9 cellular contexts compared by ENCODE assay signal in genomic region chr2:37414470-37414949, GRCh38.
DNase-seq lines count a peak whose midpoint lies in the region; ATAC-seq and TF ChIP-seq lines count a peak whose summit lies in the region.
"Had no signal": no experiment of that assay in that cellular context is flagged by ENCODE, and none has a peak within 500 bp of the region (broad histone marks: within the 10 kb centered on the region; RNA-seq: fewer than 3 reads in every experiment).

No MANE protein-coding gene starts in this region.

- H3K36me3 ChIP-seq in Loucy (ENCODE audit: insufficient read depth, low read length) = no peaks in the 10 kb centered on the region
- H3K36me3 ChIP-seq in endodermal cell (ENCODE audit: control insufficient read depth, insufficient read depth, low read length) = no peaks in the 10 kb centered on the region
- no peaks in the 10 kb centered on the region for H3K36me3 ChIP-seq in mesodermal cell (ENCODE audit: control insufficient read depth, insufficient read depth, low read length)
- H3K36me3 ChIP-seq: HAP-1 had no signal

- peak overlapping the region; percentile 67 for H2AFZ ChIP-seq in Loucy (ENCODE audit: low read length)

- no peaks in the 10 kb centered on the region for H3K79me2 ChIP-seq in Loucy (ENCODE audit: insufficient read depth, low read length)

- ATAC-seq in HG03045 (IDR thresholded peaks at IDR 0.05; ENCODE audit: unreplicated experiment) (no peak), GM18909 (IDR thresholded peaks at IDR 0.05; ENCODE audit: poor library complexity, unreplicated experiment) (no peak)

- H3K27ac ChIP-seq in endodermal cell (ENCODE audit: low read depth, low read length) (no peak overlapping the region), mesodermal cell (ENCODE audit: low read depth, low read length, severe bottlenecking) (peak overlapping the region; percentile 92)

- H3K4me2 ChIP-seq in Loucy (ENCODE audit: low read depth, low read length, poor library complexity, severe bottlenecking) = no peak overlapping the region

- WGBS in endodermal cell (ENCODE audit: insufficient coverage in 1 of 2, insufficient read length in 1 of 2), 2 experiments = 36 to 41% methylated on average over 8 of the region's 8 CpGs
- WGBS in mesodermal cell (ENCODE audit: insufficient coverage in 2 of 2), 2 experiments = 52% methylated on average over 7 of the region's 8 CpGs; no CpG with 5 or more reads in 1 of the 2 experiments

- H3K4me3 Mint-ChIP-seq in endodermal cell = no peak overlapping the region

- H3K36me3 Mint-ChIP-seq in endodermal cell (ENCODE audit: low read depth) = peaks cover 2% of the 10 kb centered on the region

- H3K4me1 ChIP-seq in Loucy (ENCODE audit: insufficient read depth, low read length, poor library complexity, severe bottlenecking) = peaks cover 16% of the 10 kb centered on the region
- peaks cover 4% of the 10 kb centered on the region for H3K4me1 ChIP-seq in endodermal cell (ENCODE audit: control insufficient read depth, insufficient read depth, low read length)
- H3K4me1 ChIP-seq in mesodermal cell (ENCODE audit: control insufficient read depth, insufficient read depth, low read length, poor library complexity, severe bottlenecking) = peaks cover 17% of the 10 kb centered on the region

- H3K27me3 ChIP-seq in Loucy (ENCODE audit: insufficient read depth, low read length, poor library complexity, severe bottlenecking) (no peaks in the 10 kb centered on the region), endodermal cell (ENCODE audit: control insufficient read depth, insufficient read depth, low read length, poor library complexity, severe bottlenecking) (no peaks in the 10 kb centered on the region)

- H3K9ac ChIP-seq in Loucy (ENCODE audit: low read depth, low read length, poor library complexity, severe bottlenecking) = no peak overlapping the region
- H3K9ac ChIP-seq in endodermal cell (ENCODE audit: extremely low read depth, low read length, poor library complexity, severe bottlenecking) = no peak overlapping the region

- H3K4me3 ChIP-seq in Loucy (ENCODE audit: low read length, poor library complexity, severe bottlenecking) = no peak overlapping the region
- H3K4me3 ChIP-seq in endodermal cell (ENCODE audit: low read length) = no peak overlapping the region
- no peak overlapping the region for H3K4me3 ChIP-seq in mesodermal cell (ENCODE audit: extremely low read depth, insufficient read depth, low read length, poor library complexity, severe bottlenecking)
- H3K4me3 ChIP-seq: HAP-1 had no signal

- H3K9me3 ChIP-seq in Loucy (ENCODE audit: insufficient read depth, low read depth, low read length) = no peaks in the 10 kb centered on the region
- H3K9me3 ChIP-seq in endodermal cell (ENCODE audit: control insufficient read depth, low read length) = peaks cover 19% of the 10 kb centered on the region
- H3K9me3 ChIP-seq in mesodermal cell (ENCODE audit: control insufficient read depth, low read length) = no peaks in the 10 kb centered on the region
- H3K9me3 ChIP-seq: HAP-1 had no signal

- peaks cover 7% of the 10 kb centered on the region for H3K9me3 Mint-ChIP-seq in endodermal cell

- H3K4me1 Mint-ChIP-seq in endodermal cell = peaks cover 30% of the 10 kb centered on the region

- no peaks in the 10 kb centered on the region for H4K20me1 ChIP-seq in Loucy (ENCODE audit: insufficient read depth, low read length, poor library complexity, severe bottlenecking)

- H3K27ac Mint-ChIP-seq in endodermal cell = peak overlapping the region; percentile 55

- no peaks in the 10 kb centered on the region for H3F3A ChIP-seq in Loucy (ENCODE audit: low read depth)

- TF ChIP-seq CTCF in GM12874 (IDR thresholded peaks at IDR 0.05; ENCODE audit: insufficient read depth, low read depth, low read length) (peak; percentile 82), Loucy (conservative IDR thresholded peaks at IDR 0.05; ENCODE audit: low read length) (peak; percentile 97), endodermal cell (conservative IDR thresholded peaks at IDR 0.05) (peak; percentile 88)

- H3K27me3 Mint-ChIP-seq in endodermal cell (ENCODE audit: insufficient read depth) = no peaks in the 10 kb centered on the region

- no peaks in the 10 kb centered on the region for H3K9me2 ChIP-seq in Loucy (replicated peaks; ENCODE audit: low read depth, low read length)

- DNase-seq in AG08395 (ENCODE audit: low spot score) = peak; percentile 77
- peak; percentile 46 for DNase-seq in RPMI8226
- no peak for DNase-seq in endodermal cell
